ENCODE assay signal across 8 cellular contexts in the genomic region with DNA sequence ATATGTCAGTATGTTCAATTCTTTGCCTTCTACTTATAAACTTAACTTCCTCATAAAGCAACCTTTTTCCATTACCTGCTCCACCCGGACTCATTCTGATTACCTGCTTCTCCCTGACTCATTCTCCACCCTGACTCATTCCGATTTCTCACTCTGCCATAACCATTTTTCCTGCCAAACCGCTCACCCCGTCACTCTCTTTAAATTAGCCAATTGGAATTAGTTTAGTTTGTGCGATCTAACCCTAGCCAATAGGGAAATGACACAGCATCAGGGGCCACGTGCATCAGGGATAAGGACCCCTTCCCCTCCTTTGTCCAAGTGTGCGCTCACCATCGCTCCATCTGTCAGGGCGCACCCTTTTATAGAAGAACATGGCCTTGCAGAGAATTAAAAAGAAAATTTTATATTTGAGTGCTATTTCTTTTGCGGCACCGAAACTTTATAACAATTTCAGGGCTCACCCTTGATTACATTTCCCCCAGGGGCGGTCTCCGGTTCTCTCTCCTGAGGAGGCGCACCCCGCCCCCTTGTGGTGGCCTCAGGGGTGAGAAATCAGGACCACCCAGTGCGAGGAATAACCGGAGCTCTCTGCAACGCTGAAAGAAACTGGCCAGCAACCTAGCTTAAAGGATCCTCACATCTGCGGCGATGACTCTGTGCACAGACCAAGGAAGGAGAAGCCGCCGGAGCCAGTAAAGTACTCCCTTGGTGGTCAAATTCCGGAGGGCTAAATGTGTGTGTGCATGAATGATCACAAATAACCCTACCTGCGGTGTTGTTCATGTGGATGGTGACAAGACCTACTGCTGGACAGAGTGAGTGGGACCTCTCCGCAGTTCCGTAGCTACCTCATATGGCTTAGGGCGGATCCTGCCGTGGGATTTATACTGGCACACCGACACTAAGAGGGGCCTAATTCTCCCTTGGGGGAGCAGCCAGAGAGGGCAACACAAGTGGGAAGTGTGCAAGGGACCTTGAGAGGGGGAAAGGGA. TPM values are rescaled to one million over a fixed set of nuclear protein-coding genes. Genes with fewer than 3 reads are reported as not detected.
A peak's percentile ranks its signal among the peaks of the same experiment; 100 is the strongest.
DNase-seq lines count a peak whose midpoint lies in the region; ATAC-seq, FAIRE-seq and TF ChIP-seq lines count a peak whose summit lies in the region.

No MANE protein-coding gene starts in this region.

- no peak for ATAC-seq in HG03175 (IDR thresholded peaks at IDR 0.05; ENCODE audit: unreplicated experiment)

- H3K4me3 ChIP-seq in SJCRH30 (peak overlapping the region; percentile 29), skeletal muscle satellite cell (ENCODE audit: low read length) (peak overlapping the region; percentile 34)

- no peak overlapping the region; the same call in 1 of the 2 replicates for H3K27ac ChIP-seq in SJCRH30

- H3K36me3 ChIP-seq in SJCRH30 (no peaks in the 10 kb centered on the region), skeletal muscle satellite cell (ENCODE audit: insufficient read depth, low read length) (no peaks in the 10 kb centered on the region)

- TF ChIP-seq CTCF in D721Med (IDR thresholded peaks at IDR 0.05; ENCODE audit: insufficient read depth, missing control alignments), result peak; percentile 34

- FAIRE-seq in D721Med (lab: Jason Lieb, UNC) (no peak), GM12892 (lab: Jason Lieb, UNC) (no peak)

- DNase-seq in D721Med (ENCODE audit: insufficient read length, low spot score) (no peak), SJCRH30 (peak; percentile 86 to 92), amniotic epithelial cell (ENCODE audit: low read depth) (peak; percentile 26), hypothalamus (lab: John Stamatoyannopoulos, UW) (peak in 49 of 51 donors; percentile 9 to 87 (median 64)), GM12892 (ENCODE audit: insufficient read length) (no peak), NCI-H1930 (lab: John Stamatoyannopoulos, UW) (no peak)

- H3K27me3 ChIP-seq in SJCRH30 (no peaks in the 10 kb centered on the region), skeletal muscle satellite cell (ENCODE audit: control insufficient read depth, insufficient read depth, low read length) (peaks cover 67% of the 10 kb centered on the region)

- H3K4me2 ChIP-seq in skeletal muscle satellite cell (ENCODE audit: low read length), result peak overlapping the region; percentile 24

- no peak overlapping the region for H3K9ac ChIP-seq in skeletal muscle satellite cell (ENCODE audit: low read depth, low read length)

- no peaks in the 10 kb centered on the region for H3K4me1 ChIP-seq in SJCRH30
- H3K4me1 ChIP-seq in skeletal muscle satellite cell (ENCODE audit: control insufficient read depth, insufficient read depth, low read length), result no peaks in the 10 kb centered on the region

- H3K9me3 ChIP-seq in SJCRH30 (replicated peaks), result no peaks in the 10 kb centered on the region
- H3K9me3 ChIP-seq in skeletal muscle satellite cell (replicated peaks; ENCODE audit: low read length), result no peaks in the 10 kb centered on the region

- TF ChIP-seq POLR2A in GM12892 (IDR thresholded peaks at IDR 0.05; ENCODE audit: low read depth, low read length), result no peak

RNA-seq across cellular contexts. Expression of gene CBR3, which starts 30.3 kb away (rescaled TPM):
- 2.2 and 2.4 TPM in 2 replicates for total RNA-seq in SJCRH30 (2014; rRNA removed; shearing (Covaris generic))
- 10.1 and 24.2 TPM in 2 replicates for total RNA-seq in skeletal muscle satellite cell (2012; rRNA removed)
- 2.6 TPM for polyA plus RNA-seq in GM12892 (2012; ENCODE audit: missing spikeins)

RNA-seq across cellular contexts. Expression of gene CBR1, which starts 34.8 kb away (rescaled TPM):
- not detected in 2 replicates for total RNA-seq in SJCRH30 (2014; rRNA removed; shearing (Covaris generic))
- 137 and 161 TPM in 2 replicates for total RNA-seq in skeletal muscle satellite cell (2012; rRNA removed)
- polyA plus RNA-seq in GM12892 (2012; ENCODE audit: missing spikeins), result 29.7 TPM

RNA-seq across cellular contexts. Expression of gene SETD4, which starts 44.3 kb away (rescaled TPM):
- total RNA-seq in SJCRH30 (2014; rRNA removed; shearing (Covaris generic)), result 15.9 TPM in 2 replicates
- 10.0 and 14.2 TPM in 2 replicates for total RNA-seq in skeletal muscle satellite cell (2012; rRNA removed)
- polyA plus RNA-seq in GM12892 (2012; ENCODE audit: missing spikeins), result 14.1 TPM

RNA-seq across cellular contexts. Expression of gene DOP1B, which starts 52.0 kb away (rescaled TPM):
- total RNA-seq in SJCRH30 (2014; rRNA removed; shearing (Covaris generic)), result 8.2 and 13.0 TPM in 2 replicates
- 4.1 and 6.1 TPM in 2 replicates for total RNA-seq in skeletal muscle satellite cell (2012; rRNA removed)
- 3.2 TPM for polyA plus RNA-seq in GM12892 (2012; ENCODE audit: missing spikeins)

Comparison
In these comparisons a context has a peak if more than half of its experiments do, and no peak if none do; other contexts are left out.
1. DNase-seq: peak in SJCRH30 (2 of 2), amniotic epithelial cell (single experiment) and hypothalamus (49 of 51); none in D721Med (single experiment), GM12892 (single experiment) and NCI-H1930 (0 of 2).